Comparison of ENCODE assay signal across 23 cellular contexts in genomic region chr1:2925923-2926322, GRCh38.
A peak's percentile ranks its signal among the peaks of the same experiment; 100 is the strongest.
DNase-seq lines count a peak whose midpoint lies in the region; ATAC-seq and TF ChIP-seq lines count a peak whose summit lies in the region.
"Had no signal": no experiment of that assay in that cellular context is flagged by ENCODE, and none has a peak within 500 bp of the region (broad histone marks: within the 10 kb centered on the region; RNA-seq: fewer than 3 reads in every experiment).

No MANE protein-coding gene starts in this region.

- no peak for TF ChIP-seq POLR2A in tibial nerve (IDR thresholded peaks at IDR 0.05)

- H3K9me2 ChIP-seq in GM23248 (ENCODE audit: insufficient read depth): no peaks in the 10 kb centered on the region
- H3K9me2 ChIP-seq: SK-N-SH had no signal

- H2BK12ac ChIP-seq in neuronal stem cell (ENCODE audit: low read length): peak overlapping the region; percentile 58

- H3K9me3 ChIP-seq in GM23248 (ENCODE audit: low read depth): no peaks in the 10 kb centered on the region
- no peaks in the 10 kb centered on the region for H3K9me3 ChIP-seq in MG63
- peaks cover 0 to 4% of the 10 kb centered on the region in 2 donors for H3K9me3 ChIP-seq in neuronal stem cell (replicated peaks in 1 of 2; ENCODE audit: control insufficient read depth in 2 of 2, insufficient read depth in 1 of 2, low read depth in 1 of 2, low read length in 2 of 2)
- H3K9me3 ChIP-seq in tibial nerve: peaks cover 0 to 7% (median 0%) of the 10 kb centered on the region in 4 donors
- H3K9me3 ChIP-seq: BLaER1 treated with 17β-estradiol and CSF1 and Interleukin-3, amounts not matched to agents 10 nM and 100 nM; SK-N-SH had no signal

- H3K14ac ChIP-seq in neuronal stem cell (ENCODE audit: low read length): peak overlapping the region; percentile 97

- peaks cover 15% of the 10 kb centered on the region for H3K9me3 Mint-ChIP-seq in chondrocyte (ENCODE audit: low read depth)
- H3K9me3 Mint-ChIP-seq: CD8-positive, alpha-beta T cell had no signal

- H3K4me3 Mint-ChIP-seq in chondrocyte (ENCODE audit: unreplicated experiment): no peak overlapping the region
- H3K4me3 Mint-ChIP-seq: CD8-positive, alpha-beta T cell; GM23338 had no signal

- H3K4me1 ChIP-seq in GM23248 (ENCODE audit: insufficient read depth): no peaks in the 10 kb centered on the region
- no peaks in the 10 kb centered on the region for H3K4me1 ChIP-seq in neuronal stem cell (ENCODE audit: control insufficient read depth in 2 of 2, insufficient read depth in 1 of 2, low read depth in 1 of 2, low read length in 2 of 2)
- peaks cover 0 to 23% (median 0%) of the 10 kb centered on the region in 4 donors for H3K4me1 ChIP-seq in tibial nerve

- H3K27me3 ChIP-seq in GM23248 (replicated peaks; ENCODE audit: insufficient read depth) (no peaks in the 10 kb centered on the region), MG63 (peaks cover 3% of the 10 kb centered on the region; the same call in 1 of the 2 replicates), neuronal stem cell (ENCODE audit: control insufficient read depth in 3 of 3, insufficient read depth in 3 of 3, low read depth in 1 of 3, low read length in 3 of 3) (peaks cover 0 to 64% (median 0%) of the 10 kb centered on the region in 3 experiments), tibial nerve (peaks cover 0 to 34% of the 10 kb centered on the region in 2 donors)

- in situ Hi-C loops in GM23248 (cut with MboI) (no loop called here), GM13977 (cut with MboI; ENCODE audit: low pct_unique_long_range_greater_than_20kb, low sequenced_read_pairs, unreplicated experiment) (no loop called here)

- 9 to 18% methylated on average over 10 of the region's 10 CpGs for WGBS in GM23248 (ENCODE audit: low coverage in 1 of 2, low lambda C conversion rate in 2 of 2, missing lambda C conversion rate in 2 of 2), 2 experiments
- no CpG with 5 or more reads among the region's 10 CpGs for WGBS in neuronal stem cell (ENCODE audit: extremely low coverage in 2 of 2, insufficient read length in 2 of 2, insufficient replicate concordance in 1 of 2), 2 donors
- WGBS in tibial nerve, 2 donors: 29 to 32% methylated on average over 10 of the region's 10 CpGs

- H3K27ac Mint-ChIP-seq in chondrocyte (ENCODE audit: unreplicated experiment): peak overlapping the region; percentile 90
- H3K27ac Mint-ChIP-seq: CD8-positive, alpha-beta T cell; GM23338 had no signal

- no peak for ATAC-seq in HG02588 (IDR thresholded peaks at IDR 0.05; ENCODE audit: unreplicated experiment)
- ATAC-seq: CD8-positive, alpha-beta T cell; GM12878; GM23338; HepG2 had no signal

- no peaks in the 10 kb centered on the region for H3F3A ChIP-seq in GM23248 (ENCODE audit: insufficient read depth)

- H3K18ac ChIP-seq in neuronal stem cell (ENCODE audit: low read length): peak overlapping the region; percentile 38

- peaks cover 7% of the 10 kb centered on the region for H3K4me1 Mint-ChIP-seq in chondrocyte (ENCODE audit: low read depth)
- H3K4me1 Mint-ChIP-seq: GM23338 had no signal

- H3K9ac ChIP-seq in GM23248 (no peak overlapping the region), neuronal stem cell (ENCODE audit: low read depth, low read length, poor library complexity) (no peak overlapping the region)
- H3K9ac ChIP-seq: BLaER1 treated with 17β-estradiol and CSF1 and Interleukin-3, amounts not matched to agents 10 nM and 100 nM; SK-N-SH had no signal

- H3K27me3 Mint-ChIP-seq in chondrocyte (ENCODE audit: low read depth): no peaks in the 10 kb centered on the region

- no peaks in the 10 kb centered on the region for H3K79me2 ChIP-seq in GM23248 (ENCODE audit: insufficient read depth)

- H2BK120ac ChIP-seq in neuronal stem cell (ENCODE audit: low read depth, low read length): no peak overlapping the region

- no peak overlapping the region for H4K8ac ChIP-seq in neuronal stem cell (ENCODE audit: low read depth, low read length)

- no peak for TF ChIP-seq CTCF in chondrocyte (IDR thresholded peaks at IDR 0.05)
- TF ChIP-seq CTCF in GM13977 (IDR thresholded peaks at IDR 0.05; ENCODE audit: extremely low read depth, insufficient read depth, missing control alignments): no peak
- TF ChIP-seq CTCF in tibial nerve (IDR thresholded peaks at IDR 0.05): no peak

- H4K20me1 ChIP-seq in GM23248 (ENCODE audit: insufficient read depth): no peaks in the 10 kb centered on the region

- H3K4me2 ChIP-seq in GM23248 (ENCODE audit: unreplicated experiment) (no peak overlapping the region), neuronal stem cell (ENCODE audit: insufficient read depth, low read length, poor library complexity, severe bottlenecking) (no peak overlapping the region)
- H3K4me2 ChIP-seq: BLaER1 treated with 17β-estradiol and CSF1 and Interleukin-3, amounts not matched to agents 10 nM and 100 nM; GM23338; SK-N-SH had no signal

- DNase-seq in GM23248 (peak; percentile 1), MG63 (peak; percentile 13), chondrocyte (ENCODE audit: low spot score) (no peak), neuronal stem cell (ENCODE audit: low spot score) (no peak), GM13977 (ENCODE audit: low spot score) (no peak), tibial nerve (ENCODE audit: low spot score in 2 of 2) (no peak), A172 (ENCODE audit: low spot score) (no peak)
- DNase-seq: CD8-positive, alpha-beta T cell; DMS53; EL; KBM-7; MV-4-11; NCI-H1417 treated with DMSO at 0.1 percent for 48 hours; NCI-H1930; NCI-H226; NCI-H524 treated with DMSO at 0.1 percent for 48 hours; SHP77; SK-N-SH had no signal

- H3K23ac ChIP-seq in neuronal stem cell (ENCODE audit: low read depth, low read length, poor library complexity): no peak overlapping the region

- H2AFZ ChIP-seq in GM23248 (no peak overlapping the region), neuronal stem cell (ENCODE audit: low read length) (no peak overlapping the region)
- H2AFZ ChIP-seq: GM23338 had no signal

- no peak overlapping the region for H4K91ac ChIP-seq in neuronal stem cell (ENCODE audit: low read depth, low read length, poor library complexity)

- no peak overlapping the region for H3K4me3 ChIP-seq in GM23248
- H3K4me3 ChIP-seq in MG63: no peak overlapping the region
- no peak overlapping the region for H3K4me3 ChIP-seq in neuronal stem cell (ENCODE audit: low read length in 2 of 2)
- H3K4me3 ChIP-seq in tibial nerve: no peak overlapping the region
- H3K4me3 ChIP-seq: BLaER1 treated with 17β-estradiol and CSF1 and Interleukin-3, amounts not matched to agents 10 nM and 100 nM; GM12878; GM23338 had no signal

- no peak overlapping the region for H2AK5ac ChIP-seq in neuronal stem cell (ENCODE audit: low read depth, low read length)

- no peak overlapping the region for H3K4ac ChIP-seq in neuronal stem cell (ENCODE audit: low read length)

- H3K36me3 Mint-ChIP-seq in chondrocyte (ENCODE audit: low read depth): peaks cover 1% of the 10 kb centered on the region
- H3K36me3 Mint-ChIP-seq: CD8-positive, alpha-beta T cell had no signal

- no peak overlapping the region for H3K27ac ChIP-seq in GM23248
- no peak overlapping the region for H3K27ac ChIP-seq in neuronal stem cell (replicated peaks; ENCODE audit: low read length)
- no peak overlapping the region for H3K27ac ChIP-seq in tibial nerve
- H3K27ac ChIP-seq: BLaER1 treated with 17β-estradiol and CSF1 and Interleukin-3, amounts not matched to agents 10 nM and 100 nM had no signal

- H3K36me3 ChIP-seq in GM23248 (ENCODE audit: low read depth): no peaks in the 10 kb centered on the region
- no peaks in the 10 kb centered on the region for H3K36me3 ChIP-seq in MG63
- H3K36me3 ChIP-seq in neuronal stem cell (replicated peaks in 1 of 2; ENCODE audit: control insufficient read depth in 2 of 2, insufficient read depth in 2 of 2, low read length in 2 of 2): no peaks in the 10 kb centered on the region
- H3K36me3 ChIP-seq in tibial nerve: no peaks in the 10 kb centered on the region
- H3K36me3 ChIP-seq: BLaER1 treated with 17β-estradiol and CSF1 and Interleukin-3, amounts not matched to agents 10 nM and 100 nM had no signal

- peaks cover 2% of the 10 kb centered on the region for H3K79me1 ChIP-seq in neuronal stem cell (ENCODE audit: low read depth, low read length)

- TF ChIP-seq EP300 in tibial nerve (IDR thresholded peaks at IDR 0.05): no peak

- no peak overlapping the region for H2BK15ac ChIP-seq in neuronal stem cell (ENCODE audit: low read length)

- H2BK5ac ChIP-seq in neuronal stem cell (ENCODE audit: low read length): no peak overlapping the region

Comparison
In these comparisons a context has a peak if more than half of its experiments do, and no peak if none do; other contexts are left out.
1. DNase-seq: peak in GM23248 (single experiment) and MG63 (single experiment); none in chondrocyte (single experiment), neuronal stem cell (single experiment), GM13977 (single experiment), tibial nerve (0 of 2) and A172 (single experiment).